In genomic region chr11:17760102-17761029, GRCh38 we compare ENCODE assay signal across 1 cellular context.
A peak's percentile ranks its signal among the peaks of the same experiment; 100 is the strongest.
TF ChIP-seq lines count a peak whose summit lies in the region.

No MANE protein-coding gene starts in this region.

TF ChIP-seq in HepG2, 621 proteins besides CTCF, POLR2A, EP300 and RAD21 (continued from another document and continues in another):
- TF ChIP-seq ZNF790 (CRISPR knock-in tag; IDR thresholded peaks at IDR 0.05; ENCODE audit: borderline replicate concordance) (no peak), HIC2 (CRISPR knock-in tag; IDR thresholded peaks at IDR 0.05; ENCODE audit: low read depth) (0 out of 2 replicates have a peak, but pooled peaks have one; percentile 41), TAF1 (CRISPR knock-in tag; IDR thresholded peaks at IDR 0.05) (no peak), SCMH1 (CRISPR knock-in tag; IDR thresholded peaks at IDR 0.05; ENCODE audit: borderline replicate concordance) (no peak), KDM5A (IDR thresholded peaks at IDR 0.05; ENCODE audit: borderline replicate concordance, low read length) (no peak), ZNF530 (CRISPR knock-in tag; IDR thresholded peaks at IDR 0.05; ENCODE audit: low read depth) (no peak), ZKSCAN5 (CRISPR knock-in tag; IDR thresholded peaks at IDR 0.05) (no peak), ZSCAN9 (CRISPR knock-in tag; IDR thresholded peaks at IDR 0.05; ENCODE audit: borderline replicate concordance) (no peak), BHLHE40 (IDR thresholded peaks at IDR 0.05; ENCODE audit: low read length) (no peak), ZNF160 (CRISPR knock-in tag; IDR thresholded peaks at IDR 0.05) (no peak), ZNF615 (CRISPR knock-in tag; IDR thresholded peaks at IDR 0.05; ENCODE audit: borderline replicate concordance) (no peak), LCORL (IDR thresholded peaks at IDR 0.05) (no peak), LCORL (CRISPR knock-in tag; IDR thresholded peaks at IDR 0.05) (peak; percentile 35; the same call in 1 of the 2 replicates), ATF2 (CRISPR knock-in tag; IDR thresholded peaks at IDR 0.05) (0 out of 2 replicates have a peak, but pooled peaks have one; percentile 29), CC2D1A (CRISPR knock-in tag; IDR thresholded peaks at IDR 0.05) (no peak), KDM2A (CRISPR knock-in tag; IDR thresholded peaks at IDR 0.05; ENCODE audit: borderline replicate concordance, low read depth) (peak; percentile 35; the same call in 1 of the 2 replicates), MIER2 (CRISPR knock-in tag; IDR thresholded peaks at IDR 0.05) (peak; percentile 53; the same call in 1 of the 2 replicates), HHEX (CRISPR knock-in tag; IDR thresholded peaks at IDR 0.05) (peak; percentile 8; the same call in 1 of the 2 replicates), HINFP (CRISPR knock-in tag; IDR thresholded peaks at IDR 0.05; ENCODE audit: low read depth) (no peak), HMG20B (CRISPR knock-in tag; conservative IDR thresholded peaks at IDR 0.05) (no peak), ZNF329 (CRISPR knock-in tag; IDR thresholded peaks at IDR 0.05; ENCODE audit: low read depth) (peak; percentile 91), NFE2 (CRISPR knock-in tag; IDR thresholded peaks at IDR 0.05) (no peak), ZNF44 (CRISPR knock-in tag; IDR thresholded peaks at IDR 0.05) (no peak), XRCC5 (optimal IDR thresholded peaks at IDR 0.05; ENCODE audit: low read length) (peak; percentile 67), PAF1 (CRISPR knock-in tag; IDR thresholded peaks at IDR 0.05) (no peak), NR2F1 (CRISPR knock-in tag; IDR thresholded peaks at IDR 0.05) (no peak), KDM1A (CRISPR knock-in tag; IDR thresholded peaks at IDR 0.05) (no peak), ZNF431 (CRISPR knock-in tag; IDR thresholded peaks at IDR 0.05; ENCODE audit: borderline replicate concordance, low read depth) (no peak), ZNF776 (CRISPR knock-in tag; IDR thresholded peaks at IDR 0.05) (no peak), THAP8 (CRISPR knock-in tag; IDR thresholded peaks at IDR 0.05; ENCODE audit: borderline replicate concordance) (no peak), MIER3 (CRISPR knock-in tag; IDR thresholded peaks at IDR 0.05; ENCODE audit: borderline replicate concordance) (no peak), YY1 (IDR thresholded peaks at IDR 0.05; ENCODE audit: insufficient read depth, insufficient replicate concordance, low read depth, low read length) (no peak), CAMTA2 (CRISPR knock-in tag; IDR thresholded peaks at IDR 0.05; ENCODE audit: borderline replicate concordance) (no peak), SMC3 (IDR thresholded peaks at IDR 0.05; ENCODE audit: low read length) (peak; percentile 84), ATRX (CRISPR knock-in tag; IDR thresholded peaks at IDR 0.05; ENCODE audit: borderline replicate concordance) (no peak), DR1 (CRISPR knock-in tag; IDR thresholded peaks at IDR 0.05) (no peak), ZNF598 (CRISPR knock-in tag; IDR thresholded peaks at IDR 0.05; ENCODE audit: borderline replicate concordance) (0 out of 2 replicates have a peak, but pooled peaks have one; percentile 30), ZSCAN20 (CRISPR knock-in tag; IDR thresholded peaks at IDR 0.05; ENCODE audit: borderline replicate concordance) (no peak), TOE1 (CRISPR knock-in tag; IDR thresholded peaks at IDR 0.05) (no peak), ZNF558 (CRISPR knock-in tag; IDR thresholded peaks at IDR 0.05; ENCODE audit: borderline replicate concordance) (no peak), ZNF230 (CRISPR knock-in tag; IDR thresholded peaks at IDR 0.05) (no peak), EHMT2 (IDR thresholded peaks at IDR 0.05; ENCODE audit: borderline replicate concordance, low read depth, low read length) (no peak), PAX8 (CRISPR knock-in tag; IDR thresholded peaks at IDR 0.05; ENCODE audit: borderline replicate concordance) (no peak), CCDC6 (CRISPR knock-in tag; IDR thresholded peaks at IDR 0.05) (no peak), ZBTB37 (CRISPR knock-in tag; IDR thresholded peaks at IDR 0.05) (no peak), REPIN1 (CRISPR knock-in tag; IDR thresholded peaks at IDR 0.05; ENCODE audit: borderline replicate concordance, low read depth) (peak; percentile 24; the same call in 1 of the 2 replicates), ZNF552 (CRISPR knock-in tag; IDR thresholded peaks at IDR 0.05; ENCODE audit: borderline replicate concordance) (no peak), ZNF574 (CRISPR knock-in tag; IDR thresholded peaks at IDR 0.05) (0 out of 2 replicates have a peak, but pooled peaks have one; percentile 46), SNAPC4 (CRISPR knock-in tag; IDR thresholded peaks at IDR 0.05) (no peak), ZNF761 (CRISPR knock-in tag; conservative IDR thresholded peaks at IDR 0.05) (no peak), ZNF800 (CRISPR knock-in tag; IDR thresholded peaks at IDR 0.05) (no peak), E2F5 (CRISPR knock-in tag; conservative IDR thresholded peaks at IDR 0.05) (no peak)
